Comparison of ENCODE assay signal across 8 cellular contexts in the genomic region with DNA sequence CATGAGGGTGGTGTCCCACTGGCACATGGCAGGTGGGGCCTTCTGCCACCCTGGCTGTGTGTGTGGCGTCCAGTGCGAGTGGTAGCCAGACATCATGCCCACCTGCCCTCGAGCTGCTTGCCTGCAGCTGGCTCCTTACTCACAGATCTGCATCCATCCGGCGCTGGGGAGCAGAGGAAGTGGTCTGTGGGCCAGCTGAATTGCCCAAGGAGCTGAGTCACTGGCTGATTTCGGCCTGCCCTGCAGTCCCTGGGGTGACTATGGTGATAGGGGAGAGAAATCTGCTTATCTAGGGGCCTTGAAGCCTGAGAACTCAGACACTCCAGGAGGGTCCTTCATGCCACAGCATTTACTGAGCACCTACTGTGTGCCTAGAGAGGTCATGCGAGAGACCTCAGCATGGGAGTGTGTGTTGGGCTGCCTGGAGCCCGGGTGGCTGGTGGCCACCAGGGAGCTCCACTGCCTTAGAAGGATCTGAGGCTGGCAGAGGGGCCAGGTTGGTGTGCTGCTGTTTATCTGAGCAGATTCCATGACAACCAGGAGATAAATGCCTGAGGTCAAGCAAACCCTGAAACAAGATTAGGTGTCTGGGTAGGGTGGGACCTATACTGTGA. TPM values are rescaled to one million over a fixed set of nuclear protein-coding genes. Genes with fewer than 3 reads are reported as not detected.
DNase-seq lines count a peak whose midpoint lies in the region; ATAC-seq and TF ChIP-seq lines count a peak whose summit lies in the region.

No MANE protein-coding gene starts in this region.

- H3K36me3 ChIP-seq in colonic mucosa: no peaks in the 10 kb centered on the region
- H3K36me3 ChIP-seq in stomach: peaks cover 0 to 13% (median 5%) of the 10 kb centered on the region in 4 donors

- ATAC-seq in GM21737 (IDR thresholded peaks at IDR 0.05; ENCODE audit: unreplicated experiment): peak; percentile 42
- ATAC-seq in memory B cell (ENCODE audit: low read depth): peak; percentile 18

- peaks cover 78% of the 10 kb centered on the region for H3K4me1 Mint-ChIP-seq in memory B cell

- H3K4me1 ChIP-seq in colonic mucosa: peaks cover 77% of the 10 kb centered on the region
- peaks cover 90 to 100% (median 99%) of the 10 kb centered on the region in 4 donors for H3K4me1 ChIP-seq in stomach

- H3K9me3 Mint-ChIP-seq in memory B cell: no peaks in the 10 kb centered on the region

- peak overlapping the region; percentile 18 for H3K4me3 Mint-ChIP-seq in memory B cell

- H3K27me3 Mint-ChIP-seq in memory B cell: no peaks in the 10 kb centered on the region

- no peak for TF ChIP-seq EP300 in stomach (IDR thresholded peaks at IDR 0.05)

- no peak for TF ChIP-seq POLR2A in stomach (IDR thresholded peaks at IDR 0.05)

- WGBS in stomach, 5 donors: 56 to 87% (median 59%) methylated on average over 3 to 8 of the region's 8 CpGs

- H3K9me3 ChIP-seq in colonic mucosa: no peaks in the 10 kb centered on the region
- H3K9me3 ChIP-seq in stomach: no peaks in the 10 kb centered on the region

- TF ChIP-seq CTCF in colonic mucosa (IDR thresholded peaks at IDR 0.05): peak; percentile 22
- peak in 3 of 7 experiments; percentile 24 to 29 (median 25) for TF ChIP-seq CTCF in stomach (IDR thresholded peaks at IDR 0.05)

- peak; percentile 84 for DNase-seq in ELF-1 (ENCODE audit: low read depth, low spot score)
- peak; percentile 51 for DNase-seq in LoVo (ENCODE audit: low spot score)
- DNase-seq in activated CD4-positive, CD25-positive, alpha-beta regulatory T cell (lab: John Stamatoyannopoulos, UW): peak; percentile 23 to 42 (median 31)
- peak; percentile 74 for DNase-seq in colonic mucosa
- DNase-seq in memory B cell (ENCODE audit: low spot score in 2 of 2): no peak
- peak; percentile 81 for DNase-seq in stomach
- DNase-seq in NCI-H128 (lab: John Stamatoyannopoulos, UW; ENCODE audit: unreplicated experiment): no peak

- H3K27me3 ChIP-seq in colonic mucosa (no peaks in the 10 kb centered on the region), stomach (no peaks in the 10 kb centered on the region)

- peak overlapping the region; percentile 96 for H3K27ac Mint-ChIP-seq in memory B cell

- intact Hi-C loops in colonic mucosa (cut with DNase I) (no loop called here), stomach (cut with DNase I; ENCODE audit: low total_unique reads) (no loop called here)

- no peak overlapping the region for H3K4me3 ChIP-seq in colonic mucosa
- H3K4me3 ChIP-seq in stomach: peak overlapping the region in 2 of 4 donors; percentile 23 to 34

- H3K36me3 Mint-ChIP-seq in memory B cell: peaks cover 10% of the 10 kb centered on the region

- H3K27ac ChIP-seq in colonic mucosa: peak overlapping the region; percentile 94
- peak overlapping the region; percentile 34 to 100 (median 92) for H3K27ac ChIP-seq in stomach

- peak overlapping the region; percentile 53 to 91 for H3K9ac ChIP-seq in colonic mucosa (ENCODE audit: low read depth in 2 of 2, low read length in 2 of 2)

RNA-seq across cellular contexts. Expression of gene SLC22A5, which starts 57.1 kb away (rescaled TPM):
- total RNA-seq in colonic mucosa (10 to 100 TPM; 26.0 to 38.6 TPM), stomach (10 to 100 TPM; 11.4 to 46.1 (median 37.5) TPM)
- polyA plus RNA-seq in stomach: 1 to 10 TPM; 2.1 to 5.7 (median 3.0) TPM

Comparison
In these comparisons a context has a peak if more than half of its experiments do, and no peak if none do; other contexts are left out.
1. DNase-seq: peak in ELF-1 (single experiment), LoVo (single experiment), activated CD4-positive, CD25-positive, alpha-beta regulatory T cell (4 of 4), colonic mucosa (single experiment) and stomach (single experiment); none in memory B cell (0 of 2) and NCI-H128 (single experiment).